ENCODE assay signal across 8 cellular contexts in genomic region chr12:12723681-12724420, GRCh38.
DNase-seq lines count a peak whose midpoint lies in the region; ATAC-seq lines count a peak whose summit lies in the region.

No MANE protein-coding gene starts in this region.

- H3K27me3 ChIP-seq in duodenal mucosa (ENCODE audit: control insufficient read depth in 1 of 2, insufficient read depth in 2 of 2, low read length in 2 of 2) (no peaks in the 10 kb centered on the region), stomach smooth muscle (ENCODE audit: control insufficient read depth in 1 of 2, insufficient read depth in 2 of 2, low read length in 2 of 2) (no peaks in the 10 kb centered on the region)

- ATAC-seq in activated CD4-positive, CD25-positive, alpha-beta regulatory T cell treated with anti-CD3 and anti-CD28 coated beads, Interleukin-2, amount 50 U/mL, for 24 hours, result peak; percentile 1
- no peak for ATAC-seq in memory B cell (ENCODE audit: low read depth)

- peaks cover 22% of the 10 kb centered on the region for H3K36me3 Mint-ChIP-seq in memory B cell

- H3K9me3 ChIP-seq in duodenal mucosa (ENCODE audit: control insufficient read depth in 1 of 2, low read length in 2 of 2) (no peaks in the 10 kb centered on the region), stomach smooth muscle (ENCODE audit: control insufficient read depth in 2 of 2, low read length in 2 of 2) (no peaks in the 10 kb centered on the region)

- peak overlapping the region; percentile 80 for H3K4me3 Mint-ChIP-seq in memory B cell

- H3K27ac Mint-ChIP-seq in memory B cell, result peak overlapping the region; percentile 95

- H3K9me3 Mint-ChIP-seq in memory B cell, result no peaks in the 10 kb centered on the region

- H3K36me3 ChIP-seq in duodenal mucosa (ENCODE audit: control insufficient read depth in 1 of 2, insufficient read depth in 2 of 2, low read length in 2 of 2) (peaks cover 12 to 19% of the 10 kb centered on the region in 2 donors), stomach smooth muscle (ENCODE audit: control insufficient read depth in 2 of 2, insufficient read depth in 2 of 2, low read length in 2 of 2) (peaks cover 3 to 8% of the 10 kb centered on the region in 2 donors)

- H3K4me1 Mint-ChIP-seq in memory B cell, result peaks cover 33% of the 10 kb centered on the region

- H3K27me3 Mint-ChIP-seq in memory B cell, result no peaks in the 10 kb centered on the region

- peak; percentile 27 for DNase-seq in Ammon's horn (ENCODE audit: low spot score)
- peak; percentile 53 for DNase-seq in HK-2 (ENCODE audit: unreplicated experiment)
- DNase-seq in memory B cell (ENCODE audit: low spot score in 2 of 2), result peak in 1 of 2 donors; percentile 52
- DNase-seq in NCI-H2196 (lab: John Stamatoyannopoulos, UW; ENCODE audit: unreplicated experiment), result no peak
- no peak for DNase-seq in COLO829 (ENCODE audit: low spot score)

- H3K4me3 ChIP-seq in duodenal mucosa (ENCODE audit: low read depth in 1 of 2, low read length in 2 of 2) (peak overlapping the region; percentile 76 to 87), stomach smooth muscle (ENCODE audit: low read length in 2 of 2) (peak overlapping the region; percentile 86 to 92)

- H3K4me1 ChIP-seq in duodenal mucosa (ENCODE audit: control insufficient read depth in 1 of 2, insufficient read depth in 2 of 2, low read length in 2 of 2) (peaks cover 28 to 35% of the 10 kb centered on the region in 2 donors), stomach smooth muscle (ENCODE audit: control insufficient read depth, insufficient read depth, low read length) (peaks cover 19% of the 10 kb centered on the region)

- H3K27ac ChIP-seq in duodenal mucosa (ENCODE audit: low read depth, low read length) (peak overlapping the region; percentile 98), stomach smooth muscle (ENCODE audit: low read length) (peak overlapping the region; percentile 86)

- peak overlapping the region; percentile 85 to 100 for H3K9ac ChIP-seq in duodenal mucosa (ENCODE audit: low read depth in 1 of 2, low read length in 2 of 2)
- peak overlapping the region; percentile 70 to 74 for H3K9ac ChIP-seq in stomach smooth muscle (ENCODE audit: low read length in 2 of 2)

Comparison
In these comparisons a context has a peak if more than half of its experiments do, and no peak if none do; other contexts are left out.
1. DNase-seq: peak in Ammon's horn (single experiment) and HK-2 (single experiment); none in NCI-H2196 (single experiment) and COLO829 (single experiment).